8 cellular contexts compared by ENCODE assay signal in genomic region chr12:112382866-112383265, GRCh38. TPM values are rescaled to one million over a fixed set of nuclear protein-coding genes. Genes with fewer than 3 reads are reported as not detected.
DNase-seq lines count a peak whose midpoint lies in the region; ATAC-seq and TF ChIP-seq lines count a peak whose summit lies in the region.

No MANE protein-coding gene starts in this region.

- H3K27ac ChIP-seq in GM23248 = peak overlapping the region; percentile 24; the same call in 1 of the 2 replicates

- H3K4me1 ChIP-seq in GM23248 (ENCODE audit: insufficient read depth) (peaks cover 15% of the 10 kb centered on the region; the same call in 1 of the 2 replicates), skeletal muscle satellite cell (ENCODE audit: control insufficient read depth, insufficient read depth, low read length) (peaks cover 8% of the 10 kb centered on the region)

- no peaks in the 10 kb centered on the region for H3K36me3 ChIP-seq in GM23248 (ENCODE audit: low read depth)
- no peaks in the 10 kb centered on the region for H3K36me3 ChIP-seq in skeletal muscle satellite cell (ENCODE audit: insufficient read depth, low read length)

- H3K36me3 Mint-ChIP-seq in T-cell = no peaks in the 10 kb centered on the region

- no peaks in the 10 kb centered on the region for H3K9me3 Mint-ChIP-seq in T-cell

- H3K4me3 ChIP-seq in GM23248 (peak overlapping the region; percentile 89), foreskin fibroblast (ENCODE audit: low read depth in 1 of 2, low read length in 2 of 2) (peak overlapping the region; percentile 53 to 71), skeletal muscle satellite cell (ENCODE audit: low read length) (peak overlapping the region; percentile 93)

- DNase-seq in GM23248 (no peak), T-cell (no peak), foreskin fibroblast (no peak)
- no peak for DNase-seq in activated CD4-positive, alpha-beta T cell treated with anti-CD3 and anti-CD28 coated beads for 48 hours

- WGBS in GM23248 (ENCODE audit: low coverage in 1 of 2, low lambda C conversion rate in 2 of 2, missing lambda C conversion rate in 2 of 2), 2 experiments = 85 to 86% methylated on average over 11 of the region's 11 CpGs

- H3K27me3 Mint-ChIP-seq in T-cell = no peaks in the 10 kb centered on the region

- peak overlapping the region; percentile 90 for H3K4me2 ChIP-seq in GM23248 (ENCODE audit: unreplicated experiment)
- H3K4me2 ChIP-seq in skeletal muscle satellite cell (ENCODE audit: low read length) = peak overlapping the region; percentile 95

- in situ Hi-C loops in GM23248 (cut with MboI) = loop anchor here (10.0 to 25.0 kb wide), 2 partner anchors 168 to 446 kb away; no protein-coding TSS in a partner anchor

- peak overlapping the region; percentile 80 for H3K9ac ChIP-seq in GM23248
- H3K9ac ChIP-seq in skeletal muscle satellite cell (ENCODE audit: low read depth, low read length) = peak overlapping the region; percentile 88

- peak overlapping the region; percentile 100 for H2AFZ ChIP-seq in GM23248

- no peaks in the 10 kb centered on the region for H3K9me3 ChIP-seq in GM23248 (ENCODE audit: low read depth)
- H3K9me3 ChIP-seq in skeletal muscle satellite cell (replicated peaks; ENCODE audit: low read length) = no peaks in the 10 kb centered on the region

- POLR2A ChIA-PET in T-cell (lab: Charles Lee) = no interaction called here

- CTCF ChIA-PET in T-cell (lab: Charles Lee) = no interaction called here

- no peak for ATAC-seq in T-cell (replicated peaks in 1 of 4)
- no peak for ATAC-seq in GM19035 (IDR thresholded peaks at IDR 0.05; ENCODE audit: unreplicated experiment)
- no peak for ATAC-seq in GM19463 (IDR thresholded peaks at IDR 0.05; ENCODE audit: unreplicated experiment)
- ATAC-seq in HG02884 (IDR thresholded peaks at IDR 0.05; ENCODE audit: unreplicated experiment) = no peak

- no peaks in the 10 kb centered on the region for H4K20me1 ChIP-seq in GM23248 (ENCODE audit: insufficient read depth)

- H3K27ac Mint-ChIP-seq in T-cell = peak overlapping the region in 1 of 2 donors; percentile 91

- TF ChIP-seq CTCF in foreskin fibroblast (IDR thresholded peaks at IDR 0.05; ENCODE audit: low read depth, low read length) = no peak

- H3K27me3 ChIP-seq in GM23248 (replicated peaks; ENCODE audit: insufficient read depth) = no peaks in the 10 kb centered on the region
- no peaks in the 10 kb centered on the region for H3K27me3 ChIP-seq in skeletal muscle satellite cell (ENCODE audit: control insufficient read depth, insufficient read depth, low read length)

- H3K4me3 Mint-ChIP-seq in T-cell = peak overlapping the region; percentile 89 to 95 (median 94)

- peaks cover 3% of the 10 kb centered on the region; the same call in 1 of the 2 replicates for H3F3A ChIP-seq in GM23248 (ENCODE audit: insufficient read depth)

- peaks cover 40% of the 10 kb centered on the region for H3K79me2 ChIP-seq in GM23248 (ENCODE audit: insufficient read depth)

- H3K9me2 ChIP-seq in GM23248 (ENCODE audit: insufficient read depth) = no peaks in the 10 kb centered on the region

- peaks cover 25 to 31% (median 30%) of the 10 kb centered on the region in 3 donors for H3K4me1 Mint-ChIP-seq in T-cell

RNA-seq across cellular contexts. Expression of gene HECTD4, which starts 0.6 kb away (rescaled TPM):
- 7.5 and 13.9 TPM in 2 replicates for total RNA-seq in GM23248 (2014; rRNA removed; shearing (Covaris generic))
- 7.6 and 8.9 TPM in 2 replicates for polyA plus RNA-seq in GM23248 (2016; fragmentation: Nextera tagmentation; extraction: Ambion mirVana)
- 10 to 100 TPM; 49.7 to 58.5 (median 53.7) TPM for total RNA-seq in T-cell
- 14.6 and 17.7 TPM in 2 replicates for total RNA-seq in skeletal muscle satellite cell (2012; rRNA removed)

RNA-seq across cellular contexts. Expression of gene RPL6, which starts 26.5 kb away (rescaled TPM):
- total RNA-seq in GM23248 (2014; rRNA removed; shearing (Covaris generic)) = 1,076 and 1,254 TPM in 2 replicates
- polyA plus RNA-seq in GM23248 (2016; fragmentation: Nextera tagmentation; extraction: Ambion mirVana) = 372 and 391 TPM in 2 replicates
- total RNA-seq in T-cell = 1,000 to 10,000 TPM; 1,580 to 1,742 (median 1,622) TPM
- total RNA-seq in skeletal muscle satellite cell (2012; rRNA removed) = 1,565 and 1,771 TPM in 2 replicates

RNA-seq across cellular contexts. Expression of gene PTPN11, which starts 35.9 kb away (rescaled TPM):
- total RNA-seq in GM23248 (2014; rRNA removed; shearing (Covaris generic)) = 71.5 and 89.5 TPM in 2 replicates
- 78.0 and 82.3 TPM in 2 replicates for polyA plus RNA-seq in GM23248 (2016; fragmentation: Nextera tagmentation; extraction: Ambion mirVana)
- 10 to 100 TPM; 48.7 to 55.5 (median 53.2) TPM for total RNA-seq in T-cell
- total RNA-seq in skeletal muscle satellite cell (2012; rRNA removed) = 81.0 and 112 TPM in 2 replicates
